ENCODE assay signal across 1 cellular context in genomic region chr19:6556043-6556449, GRCh38.
TF ChIP-seq lines count a peak whose summit lies in the region.

No MANE protein-coding gene starts in this region.

TF ChIP-seq in K562, 482 proteins besides CTCF, POLR2A, EP300 and RAD21 (continues in another document):
- no peak for TF ChIP-seq CHD1 (IDR thresholded peaks at IDR 0.05; ENCODE audit: low read length)
- TF ChIP-seq TEAD4 (IDR thresholded peaks at IDR 0.05; ENCODE audit: low read length) = no peak
- no peak for TF ChIP-seq TEAD4 (CRISPR knock-in tag; IDR thresholded peaks at IDR 0.05; ENCODE audit: borderline replicate concordance)
- no peak for TF ChIP-seq MTA2 (IDR thresholded peaks at IDR 0.05; ENCODE audit: low read depth)
- no peak for TF ChIP-seq CHAMP1 (IDR thresholded peaks at IDR 0.05)
- peak; percentile 88 for TF ChIP-seq ZNF512 (tag; IDR thresholded peaks at IDR 0.05)
- TF ChIP-seq ZNF584 (CRISPR knock-in tag; IDR thresholded peaks at IDR 0.05; ENCODE audit: low read depth) = no peak
- no peak for TF ChIP-seq LCOR (CRISPR knock-in tag; IDR thresholded peaks at IDR 0.05)
- no peak for TF ChIP-seq RERE (CRISPR knock-in tag; IDR thresholded peaks at IDR 0.05; ENCODE audit: borderline replicate concordance)
- no peak for TF ChIP-seq ARHGAP35 (IDR thresholded peaks at IDR 0.05; ENCODE audit: partially characterized antibody)
- TF ChIP-seq MAFK (IDR thresholded peaks at IDR 0.05; ENCODE audit: low read length) = no peak
- no peak for TF ChIP-seq ZNF76 (CRISPR knock-in tag; IDR thresholded peaks at IDR 0.05; ENCODE audit: borderline replicate concordance)
- TF ChIP-seq SETDB1 (IDR thresholded peaks at IDR 0.05; ENCODE audit: low read length) = no peak
- TF ChIP-seq CBFB (CRISPR knock-in tag; IDR thresholded peaks at IDR 0.05) = no peak
- TF ChIP-seq ELF2 (CRISPR knock-in tag; IDR thresholded peaks at IDR 0.05) = no peak
- no peak for TF ChIP-seq CBFA2T3 (IDR thresholded peaks at IDR 0.05)
- TF ChIP-seq MYNN (IDR thresholded peaks at IDR 0.05) = no peak
- no peak for TF ChIP-seq MYNN (CRISPR knock-in tag; IDR thresholded peaks at IDR 0.05)
- TF ChIP-seq ETS1 (conservative IDR thresholded peaks at IDR 0.05; ENCODE audit: control insufficient read depth, low read depth, low read length) = no peak
- no peak for TF ChIP-seq HINFP (tag; conservative IDR thresholded peaks at IDR 0.05; ENCODE audit: low read depth)
- TF ChIP-seq SMARCB1 (IDR thresholded peaks at IDR 0.05; ENCODE audit: insufficient read length, low read depth) = no peak
- TF ChIP-seq SREBF2 (CRISPR knock-in tag; IDR thresholded peaks at IDR 0.05) = no peak
- TF ChIP-seq THAP7 (CRISPR knock-in tag; IDR thresholded peaks at IDR 0.05) = no peak
- 0 out of 2 replicates have a peak, but pooled peaks have one; percentile 20 for TF ChIP-seq ZBTB2 (IDR thresholded peaks at IDR 0.05)
- TF ChIP-seq SAFB (IDR thresholded peaks at IDR 0.05; ENCODE audit: borderline replicate concordance, low read depth, low read length) = no peak
- TF ChIP-seq KDM5B (IDR thresholded peaks at IDR 0.05; ENCODE audit: insufficient replicate concordance, low read depth, low read length) = no peak
- 0 out of 4 replicates have a peak, but pooled peaks have one; percentile 10 to 23 for TF ChIP-seq MLLT1 (IDR thresholded peaks at IDR 0.05)
- no peak for TF ChIP-seq DACH1 (IDR thresholded peaks at IDR 0.05; ENCODE audit: partially characterized antibody)
- TF ChIP-seq ZNF398 (CRISPR knock-in tag; IDR thresholded peaks at IDR 0.05) = no peak
- TF ChIP-seq BHLHE40 (IDR thresholded peaks at IDR 0.05; ENCODE audit: low read length) = no peak
- no peak for TF ChIP-seq PHB (CRISPR knock-in tag; IDR thresholded peaks at IDR 0.05)
- TF ChIP-seq MIER1 (IDR thresholded peaks at IDR 0.05; ENCODE audit: low read depth) = no peak
- no peak for TF ChIP-seq SOX6 (IDR thresholded peaks at IDR 0.05)
- no peak for TF ChIP-seq ZNF830 (CRISPR knock-in tag; IDR thresholded peaks at IDR 0.05)
- TF ChIP-seq ZNF696 (CRISPR knock-in tag; conservative IDR thresholded peaks at IDR 0.05) = no peak
- TF ChIP-seq ZBTB49 (CRISPR knock-in tag; IDR thresholded peaks at IDR 0.05; ENCODE audit: borderline replicate concordance) = no peak
- no peak for TF ChIP-seq CCNT2 (IDR thresholded peaks at IDR 0.05; ENCODE audit: borderline replicate concordance, extremely low read depth, insufficient read length, low read depth, low read length)
- no peak for TF ChIP-seq ZNF717 (CRISPR knock-in tag; IDR thresholded peaks at IDR 0.05)
- TF ChIP-seq TRIM28 (IDR thresholded peaks at IDR 0.05) = no peak
- TF ChIP-seq PCBP2 (IDR thresholded peaks at IDR 0.05; ENCODE audit: low read depth, low read length, poor library complexity, severe bottlenecking) = no peak
- no peak for TF ChIP-seq ZBTB17 (CRISPR knock-in tag; IDR thresholded peaks at IDR 0.05)
- TF ChIP-seq TRIM24 (IDR thresholded peaks at IDR 0.05) = no peak
- TF ChIP-seq NR2C1 (IDR thresholded peaks at IDR 0.05) = 0 out of 2 replicates have a peak, but pooled peaks have one; percentile 15
- TF ChIP-seq NR2C1 (tag; IDR thresholded peaks at IDR 0.05) = no peak
- TF ChIP-seq ZNF586 (CRISPR knock-in tag; conservative IDR thresholded peaks at IDR 0.05) = no peak
- TF ChIP-seq RBM14 (IDR thresholded peaks at IDR 0.05; ENCODE audit: borderline replicate concordance, insufficient read depth, low read depth, low read length) = no peak
- TF ChIP-seq MTA1 (IDR thresholded peaks at IDR 0.05; ENCODE audit: borderline replicate concordance) = 0 out of 2 replicates have a peak, but pooled peaks have one; percentile 60
